In the genomic region with DNA sequence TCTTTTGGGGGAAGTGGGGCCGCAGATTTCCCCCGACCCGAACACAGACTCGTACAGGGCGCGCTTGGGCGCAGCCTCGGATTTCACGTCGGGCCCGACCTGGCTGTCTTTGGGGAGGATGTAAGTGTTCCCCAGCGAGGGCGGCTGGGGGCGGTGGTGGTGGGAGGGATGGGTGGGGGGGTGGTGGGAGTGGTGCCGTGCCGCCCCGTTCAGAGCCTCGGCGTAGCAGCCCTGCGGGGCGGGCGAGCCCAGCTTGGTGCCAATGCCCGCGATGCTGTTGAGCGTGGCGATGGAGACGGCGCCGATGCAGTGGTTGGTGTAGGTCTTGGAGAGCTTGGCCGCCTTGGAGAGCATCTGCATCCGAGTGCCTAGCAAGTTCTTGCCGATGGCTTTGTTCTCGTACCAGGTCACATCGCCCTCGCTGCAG, we compare ENCODE assay signal across 12 cellular contexts. TPM values are rescaled to one million over a fixed set of nuclear protein-coding genes. Genes with fewer than 3 reads are reported as not detected.
DNase-seq lines count a peak whose midpoint lies in the region; ATAC-seq, FAIRE-seq and TF ChIP-seq lines count a peak whose summit lies in the region.
"Had no signal": no experiment of that assay in that cellular context is flagged by ENCODE, and none has a peak within 500 bp of the region (broad histone marks: within the 10 kb centered on the region; RNA-seq: fewer than 3 reads in every experiment).

No MANE protein-coding gene starts in this region.

- intact Hi-C loops in natural killer cell (cut with micrococcal nuclease): no loop called here

- ATAC-seq in natural killer cell (no peak), HG03025 (IDR thresholded peaks at IDR 0.05; ENCODE audit: low FRiP score, unreplicated experiment) (no peak)

- H3K27ac ChIP-seq in RWPE1: peak overlapping the region; percentile 99
- H3K27ac ChIP-seq: uterus had no signal

- TF ChIP-seq CTCF in BJ (IDR thresholded peaks at IDR 0.05; ENCODE audit: insufficient read depth, low read depth, low read length) (no peak), RWPE1 (conservative IDR thresholded peaks at IDR 0.05; ENCODE audit: low read depth) (no peak), epithelial cell of esophagus (IDR thresholded peaks at IDR 0.05; ENCODE audit: insufficient read depth, low read depth, low read length, missing control alignments) (no peak), natural killer cell (IDR thresholded peaks at IDR 0.05) (no peak)

- CTCF ChIA-PET in BJ (lab: Yijun Ruan, JAX): interaction anchor here (1.3 to 2.3 kb wide), 4 partner anchors 73 to 163 kb away, joined by 3 to 9 read pairs (median 5); no protein-coding TSS in a partner anchor
- CTCF ChIA-PET in RWPE1 (lab: Yijun Ruan, JAX): interaction anchor here (1.4 to 1.6 kb wide), 2 partner anchors 102 to 163 kb away, joined by 4 to 16 read pairs; no protein-coding TSS in a partner anchor

- peaks cover 8 to 13% of the 10 kb centered on the region in 2 donors for H3K27me3 Mint-ChIP-seq in natural killer cell (ENCODE audit: low read depth in 2 of 2)

- peak overlapping the region; percentile 93 for H3K4me3 Mint-ChIP-seq in natural killer cell

- DNase-seq in BJ (ENCODE audit: low read depth) (no peak), RWPE1 (ENCODE audit: low spot score) (no peak), epithelial cell of esophagus (ENCODE audit: low read depth) (no peak), natural killer cell (no peak), NCI-H187 treated with DMSO at 0.1 percent for 48 hours (lab: John Stamatoyannopoulos, UW) (no peak), Ammon's horn (ENCODE audit: low spot score) (no peak), urothelium cell line (ENCODE audit: low spot score) (no peak)
- DNase-seq: effector memory CD4-positive, alpha-beta T cell had no signal

- H3K4me1 Mint-ChIP-seq in natural killer cell: peaks cover 52 to 55% of the 10 kb centered on the region in 2 donors

- POLR2A ChIA-PET in BJ (lab: Charles Lee): no interaction called here
- POLR2A ChIA-PET in RWPE1 (lab: Yijun Ruan, JAX; ENCODE audit: low non-redundant PET): no interaction called here

- H3K9me3 Mint-ChIP-seq in natural killer cell: no peaks in the 10 kb centered on the region

- no peak for FAIRE-seq in urothelium cell line (lab: Jason Lieb, UNC)
- FAIRE-seq: G401.6, TTC549 had no signal

- H3K27ac Mint-ChIP-seq in natural killer cell: no peak overlapping the region

- H3K27me3 ChIP-seq in BJ (ENCODE audit: control insufficient read depth, insufficient read depth, low read length): peaks cover 4% of the 10 kb centered on the region
- H3K27me3 ChIP-seq: uterus had no signal

- H3K36me3 Mint-ChIP-seq in natural killer cell: no peaks in the 10 kb centered on the region

- H3K36me3 ChIP-seq in BJ (ENCODE audit: control insufficient read depth, insufficient read depth, low read length): no peaks in the 10 kb centered on the region
- H3K36me3 ChIP-seq: uterus had no signal

- H3K4me3 ChIP-seq in BJ (ENCODE audit: low read depth, low read length) (peak overlapping the region; percentile 78), epithelial cell of esophagus (ENCODE audit: low read length) (peak overlapping the region; percentile 63)

RNA-seq across cellular contexts. Expression of gene KCTD1, which starts 1.5 kb away (rescaled TPM):
- 6.3 and 9.6 TPM in 2 replicates for polyA plus RNA-seq in BJ (2011; rRNA removed)
- polyA minus RNA-seq in BJ (2011; rRNA and poly(A)+ RNA removed): 7.1 and 7.5 TPM in 2 replicates
- 1 to 10 TPM; 3.8 to 5.8 (median 5.7) TPM for total RNA-seq in natural killer cell
